In genomic region chr17:43846221-43846712, GRCh38 we compare ENCODE assay signal across 8 cellular contexts. TPM values are rescaled to one million over a fixed set of nuclear protein-coding genes. Genes with fewer than 3 reads are reported as not detected.
DNase-seq lines count a peak whose midpoint lies in the region; ATAC-seq and TF ChIP-seq lines count a peak whose summit lies in the region.

No MANE protein-coding gene starts in this region.

- no peaks in the 10 kb centered on the region for H3K36me3 Mint-ChIP-seq in activated naive CD4-positive, alpha-beta T cell treated with anti-CD3 and anti-CD28 coated beads, Interleukin-2, amount 10 ng/mL, durations not matched to agents 7 days and 5 days

- 9 to 11% methylated on average over 11 to 13 of the region's 13 CpGs for WGBS in upper lobe of left lung, 2 donors

- H3K4me1 Mint-ChIP-seq in activated naive CD4-positive, alpha-beta T cell treated with anti-CD3 and anti-CD28 coated beads, Interleukin-2, amount 10 ng/mL, durations not matched to agents 7 days and 5 days, result no peaks in the 10 kb centered on the region

- H3K9me3 ChIP-seq in SK-N-MC (ENCODE audit: low read depth, low read length) (no peaks in the 10 kb centered on the region), upper lobe of left lung (no peaks in the 10 kb centered on the region)

- H3K27ac Mint-ChIP-seq in activated naive CD4-positive, alpha-beta T cell treated with anti-CD3 and anti-CD28 coated beads, Interleukin-2, amount 10 ng/mL, durations not matched to agents 7 days and 5 days, result no peak overlapping the region

- no peaks in the 10 kb centered on the region for H3K27me3 ChIP-seq in upper lobe of left lung

- no peak for TF ChIP-seq EP300 in upper lobe of left lung (IDR thresholded peaks at IDR 0.05)

- TF ChIP-seq CTCF in LNCaP clone FGC (IDR thresholded peaks at IDR 0.05; ENCODE audit: control insufficient read depth, extremely low read depth, insufficient read depth), result peak; percentile 99
- peak; percentile 92 to 99 (median 96) for TF ChIP-seq CTCF in upper lobe of left lung (IDR thresholded peaks at IDR 0.05)

- H3K36me3 ChIP-seq in SK-N-MC (ENCODE audit: insufficient read depth, low read length) (no peaks in the 10 kb centered on the region), upper lobe of left lung (no peaks in the 10 kb centered on the region)

- intact Hi-C loops in head of caudate nucleus (cut with DNase I), result loop anchor here (10.0 kb wide), 1 partner anchor 151 kb away; no protein-coding TSS in a partner anchor

- CTCF ChIA-PET in activated naive CD4-positive, alpha-beta T cell treated with anti-CD3 and anti-CD28 coated beads, Interleukin-2, amount 10 ng/mL, durations not matched to agents 7 days and 5 days (lab: Charles Lee), result interaction anchor here (0.7 to 2.6 kb wide), 21 partner anchors 8 to 269 kb away, joined by 3 to 9 read pairs (median 4); no protein-coding TSS in a partner anchor

- peaks cover 2 to 17% (median 12%) of the 10 kb centered on the region in 4 donors for H3K4me1 ChIP-seq in upper lobe of left lung

- no peak overlapping the region for H3K4me3 Mint-ChIP-seq in activated naive CD4-positive, alpha-beta T cell treated with anti-CD3 and anti-CD28 coated beads, Interleukin-2, amount 10 ng/mL, durations not matched to agents 7 days and 5 days

- peaks cover 43% of the 10 kb centered on the region for H3K27me3 Mint-ChIP-seq in activated naive CD4-positive, alpha-beta T cell treated with anti-CD3 and anti-CD28 coated beads, Interleukin-2, amount 10 ng/mL, durations not matched to agents 7 days and 5 days

- TF ChIP-seq POLR2A in upper lobe of left lung (IDR thresholded peaks at IDR 0.05), result no peak

- no peak overlapping the region for H3K4me3 ChIP-seq in LNCaP clone FGC (ENCODE audit: low read depth, low read length)
- no peak overlapping the region for H3K4me3 ChIP-seq in SK-N-MC
- H3K4me3 ChIP-seq in upper lobe of left lung, result no peak overlapping the region

- no peaks in the 10 kb centered on the region for H3K9me3 Mint-ChIP-seq in activated naive CD4-positive, alpha-beta T cell treated with anti-CD3 and anti-CD28 coated beads, Interleukin-2, amount 10 ng/mL, durations not matched to agents 7 days and 5 days

- DNase-seq in GDM1 (lab: John Stamatoyannopoulos, UW), result peak; percentile 55
- DNase-seq in LNCaP clone FGC (ENCODE audit: low read depth), result peak; percentile 45
- DNase-seq in SK-N-MC (ENCODE audit: low read depth, low spot score), result no peak
- DNase-seq in activated naive CD4-positive, alpha-beta T cell treated with anti-CD3 and anti-CD28 coated beads, Interleukin-2, amount 10 ng/mL, durations not matched to agents 7 days and 5 days, result peak; percentile 82
- DNase-seq in head of caudate nucleus, result peak; percentile 73 to 95 (median 89)
- DNase-seq in pons (ENCODE audit: low spot score), result peak; percentile 68
- DNase-seq in upper lobe of left lung, result peak; percentile 84 to 97

- no peak overlapping the region for H3K9ac ChIP-seq in SK-N-MC (ENCODE audit: insufficient read length)

- H3K27ac ChIP-seq in SK-N-MC, result 0 out of 2 replicates have a peak overlapping the region, but pooled peaks have one; percentile 21
- H3K27ac ChIP-seq in upper lobe of left lung, result peak overlapping the region in 2 of 4 donors; percentile 19 to 77

- peak; percentile 93 to 97 for ATAC-seq in upper lobe of left lung (ENCODE audit: low FRiP score in 2 of 2)
- ATAC-seq in HG03565 (IDR thresholded peaks at IDR 0.05; ENCODE audit: unreplicated experiment), result no peak

RNA-seq across cellular contexts. Expression of gene CD300LG, which starts 0.7 kb away (rescaled TPM):
- 10 to 100 TPM in 2 of 6 donors, 1 to 10 TPM in 3, under 1 TPM in 1; 0.71 to 65.9 (median 7.8) TPM for total RNA-seq in upper lobe of left lung

RNA-seq across cellular contexts. Expression of gene MPP3, which starts 13.3 kb away (rescaled TPM):
- 100 to 1,000 TPM in 1 of 6 donors, 10 to 100 TPM in 5; 16.2 to 142 (median 38.5) TPM for total RNA-seq in upper lobe of left lung
